Comparison of ENCODE assay signal across 8 cellular contexts in the genomic region with DNA sequence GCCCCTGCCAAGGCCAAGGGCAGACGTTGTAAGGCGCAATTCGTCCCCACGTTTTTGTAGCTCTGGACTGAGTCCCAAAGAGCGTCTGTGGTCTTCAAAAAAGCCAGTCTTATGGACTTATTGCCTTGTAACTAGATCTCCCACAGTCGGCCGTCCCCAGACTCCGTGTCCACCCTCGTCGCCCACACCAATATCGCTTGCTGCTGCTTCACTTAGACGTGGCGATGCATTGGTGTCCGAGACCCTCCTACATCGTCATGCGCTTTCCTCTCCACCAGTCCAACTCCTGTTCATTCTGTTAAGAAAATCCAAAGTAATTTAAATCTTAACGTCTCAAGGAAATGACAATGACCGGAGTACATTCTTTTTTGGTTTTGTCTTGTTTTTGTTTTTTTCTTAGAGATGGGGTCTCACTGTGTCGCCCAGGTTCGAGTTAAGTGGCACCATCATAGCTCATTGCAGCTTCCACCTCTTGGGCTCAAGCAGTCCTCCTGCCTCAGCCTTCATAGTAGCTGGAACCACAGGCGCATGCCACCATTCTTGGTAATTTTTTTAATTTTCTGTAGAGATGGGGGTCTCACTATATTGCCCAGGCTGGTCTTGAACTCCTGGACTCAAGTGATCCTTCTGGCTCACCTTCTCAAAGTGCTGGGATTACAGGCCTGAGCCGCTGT. TPM values are rescaled to one million over a fixed set of nuclear protein-coding genes. Genes with fewer than 3 reads are reported as not detected.
DNase-seq lines count a peak whose midpoint lies in the region; ATAC-seq lines count a peak whose summit lies in the region.

No MANE protein-coding gene starts in this region.

- H3K9me3 ChIP-seq in HAP-1 (no peaks in the 10 kb centered on the region), adipocyte (ENCODE audit: control insufficient read depth, low read length) (no peaks in the 10 kb centered on the region)

- in situ Hi-C loops in HAP-1 (cut with MboI; ENCODE audit: low sequenced_read_pairs) = no loop called here

- DNase-seq in A172 (ENCODE audit: low spot score) (peak; percentile 18), HAP-1 (ENCODE audit: low spot score in 2 of 2) (no peak), adipocyte (ENCODE audit: low read depth) (peak; percentile 56), immature natural killer cell (no peak), substantia nigra (lab: John Stamatoyannopoulos, UW) (peak in 4 of 49 donors; percentile 10 to 26 (median 16)), NCI-H526 treated with DMSO at 0.1 percent for 48 hours (lab: John Stamatoyannopoulos, UW) (no peak)
- no peak for DNase-seq in stimulated activated CD4-positive, alpha-beta T cell treated with anti-CD3 and anti-CD28 coated beads, Interleukin-15, amount 100 ng/mL, for 24 hours

- peak overlapping the region; percentile 85 for H3K27ac ChIP-seq in substantia nigra (ENCODE audit: low read depth, low read length, poor library complexity, severe bottlenecking)

- H3K4me1 Mint-ChIP-seq in immature natural killer cell = peaks cover 38 to 57% of the 10 kb centered on the region in 2 donors

- peaks cover 5 to 7% (median 6%) of the 10 kb centered on the region in 3 donors for H3K27me3 Mint-ChIP-seq in immature natural killer cell (ENCODE audit: low read depth in 3 of 3)

- peak overlapping the region; percentile 97 for H3K9ac ChIP-seq in adipocyte (ENCODE audit: low read length)

- H3K4me1 ChIP-seq in HAP-1 (peaks cover 19% of the 10 kb centered on the region; the same call in 1 of the 2 replicates), adipocyte (ENCODE audit: control insufficient read depth, insufficient read depth, low read length) (peaks cover 51% of the 10 kb centered on the region)

- H3K27me3 ChIP-seq in HAP-1 (ENCODE audit: low read depth) (no peaks in the 10 kb centered on the region), adipocyte (replicated peaks; ENCODE audit: control insufficient read depth, insufficient read depth, low read length) (no peaks in the 10 kb centered on the region)

- peak overlapping the region; percentile 79 for H3K4me3 ChIP-seq in HAP-1
- H3K4me3 ChIP-seq in adipocyte (ENCODE audit: low read length) = peak overlapping the region; percentile 100

- no peak for ATAC-seq in GM21529 (IDR thresholded peaks at IDR 0.05; ENCODE audit: unreplicated experiment)

- H3K36me3 ChIP-seq in HAP-1 (replicated peaks) = peaks cover 16% of the 10 kb centered on the region
- H3K36me3 ChIP-seq in adipocyte (ENCODE audit: control insufficient read depth, insufficient read depth, low read length, severe bottlenecking) = peaks cover 17% of the 10 kb centered on the region

- H3K4me3 Mint-ChIP-seq in immature natural killer cell = peak overlapping the region; percentile 93 to 99 (median 95)

- H3K36me3 Mint-ChIP-seq in immature natural killer cell = peaks cover 0 to under 1% (median 0%) of the 10 kb centered on the region in 3 donors

- H3K27ac Mint-ChIP-seq in immature natural killer cell = peak overlapping the region; percentile 76 to 93 (median 85)

- H3K9me3 Mint-ChIP-seq in immature natural killer cell = no peaks in the 10 kb centered on the region

RNA-seq across cellular contexts. Expression of gene KIFBP, which starts 0.9 kb away (rescaled TPM):
- 101 and 127 TPM in 2 replicates for total RNA-seq in A172 (2014; rRNA removed; shearing (Covaris generic))
- 1 to 10 TPM; 1.7 to 4.3 (median 2.8) TPM for polyA plus RNA-seq in immature natural killer cell

RNA-seq across cellular contexts. Expression of gene DDX21, which starts 33.5 kb away (rescaled TPM):
- total RNA-seq in A172 (2014; rRNA removed; shearing (Covaris generic)) = 112 and 143 TPM in 2 replicates
- polyA plus RNA-seq in immature natural killer cell = 10 to 100 TPM in 2 of 3 donors, 1 to 10 TPM in 1; 8.9 to 14.6 (median 12.6) TPM

Comparison
In these comparisons a context has a peak if more than half of its experiments do, and no peak if none do; other contexts are left out.
1. DNase-seq: peak in A172 (single experiment) and adipocyte (single experiment); none in HAP-1 (0 of 2), immature natural killer cell (0 of 3), stimulated activated CD4-positive, alpha-beta T cell treated with anti-CD3 and anti-CD28 coated beads, Interleukin-15, amount 100 ng/mL, for 24 hours (single experiment) and NCI-H526 treated with DMSO at 0.1 percent for 48 hours (single experiment).